18 cellular contexts compared by ENCODE assay signal in genomic region chr10:132479603-132480221, GRCh38. TPM values are rescaled to one million over a fixed set of nuclear protein-coding genes. Genes with fewer than 3 reads are reported as not detected.
DNase-seq lines count a peak whose midpoint lies in the region; ATAC-seq, FAIRE-seq and TF ChIP-seq lines count a peak whose summit lies in the region.
"Had no signal": no experiment of that assay in that cellular context is flagged by ENCODE, and none has a peak within 500 bp of the region (broad histone marks: within the 10 kb centered on the region; RNA-seq: fewer than 3 reads in every experiment).

No MANE protein-coding gene starts in this region.

- intact Hi-C loops in Right ventricle myocardium superior (cut with DNase I) (no loop called here), heart right ventricle (cut with DNase I) (no loop called here)

- no peak overlapping the region for H3K9ac ChIP-seq in H1 (replicated peaks in 1 of 4; ENCODE audit: extremely low read depth in 1 of 4, low read depth in 3 of 4, low read length in 3 of 4)

- H4K5ac ChIP-seq in H1 (ENCODE audit: insufficient read length, low read depth, low read length) = no peak overlapping the region

- H3K56ac ChIP-seq in H1 (replicated peaks; ENCODE audit: insufficient read length, low read depth, low read length) = no peak overlapping the region

- no peak for TF ChIP-seq EP300 in H1 (IDR thresholded peaks at IDR 0.05; ENCODE audit: borderline replicate concordance in 1 of 2, low read depth in 2 of 2, low read length in 2 of 2)

- H3K4me1 Mint-ChIP-seq in osteocyte (ENCODE audit: unreplicated experiment) = peaks cover 29% of the 10 kb centered on the region

- H2BK15ac ChIP-seq in H1 (ENCODE audit: low read length) = no peak overlapping the region

- TF ChIP-seq CTCF in heart right ventricle (IDR thresholded peaks at IDR 0.05) (no peak), H1 (IDR thresholded peaks at IDR 0.05; ENCODE audit: control extremely low read depth in 1 of 3, insufficient read depth in 1 of 3, low read depth in 1 of 3, low read length in 3 of 3) (no peak), osteocyte (IDR thresholded peaks at IDR 0.05) (no peak)

- CTCF ChIA-PET in H1 (lab: Charles Lee; ENCODE audit: partially characterized antibody) = interaction anchor here (0.6 to 1.7 kb wide), 7 partner anchors 9 to 801 kb away, joined by 3 to 11 read pairs (median 4); no protein-coding TSS in a partner anchor

- H3K23ac ChIP-seq in H1 (ENCODE audit: insufficient read length) = no peak overlapping the region

- no peak overlapping the region for H2BK5ac ChIP-seq in H1 (ENCODE audit: low read depth, low read length)

- H3K36me3 Mint-ChIP-seq in osteocyte (ENCODE audit: unreplicated experiment) = no peaks in the 10 kb centered on the region

- no peak overlapping the region for H4K8ac ChIP-seq in H1 (ENCODE audit: extremely low read depth, insufficient read depth, low read length)

- no peak overlapping the region for H3K18ac ChIP-seq in H1 (ENCODE audit: extremely low read depth, low read length)

- no peak overlapping the region for H3K4ac ChIP-seq in H1 (replicated peaks; ENCODE audit: insufficient read length, low read depth, low read length)

- no peaks in the 10 kb centered on the region for H3K23me2 ChIP-seq in H1 (ENCODE audit: low read depth, low read length)

- no peak for ATAC-seq in Right ventricle myocardium superior (ENCODE audit: poor library complexity)
- ATAC-seq in heart right ventricle = no peak
- no peak for ATAC-seq in GM18867 (IDR thresholded peaks at IDR 0.05; ENCODE audit: unreplicated experiment)
- ATAC-seq: A549, GM23338 had no signal

- 0 out of 2 replicates have a peak overlapping the region, but pooled peaks have one; percentile 27 for H2BK12ac ChIP-seq in H1 (ENCODE audit: low read depth, low read length)

- H4K20me1 ChIP-seq in H1 (replicated peaks in 1 of 2; ENCODE audit: control insufficient read depth in 1 of 2, insufficient read depth in 2 of 2, low read length in 2 of 2) = no peaks in the 10 kb centered on the region

- TF ChIP-seq POLR2A in H1 (IDR thresholded peaks at IDR 0.05; ENCODE audit: control extremely low read depth in 1 of 2, low read depth in 2 of 2, low read length in 2 of 2) = no peak

- no peak for FAIRE-seq in H1 (lab: Jason Lieb, UNC)
- FAIRE-seq: A549, G401.6 had no signal

- 0 out of 2 replicates have a peak overlapping the region, but pooled peaks have one; percentile 28 for H2AK5ac ChIP-seq in H1 (ENCODE audit: low read depth, low read length)

- no peak overlapping the region for H3K4me3 Mint-ChIP-seq in osteocyte (ENCODE audit: unreplicated experiment)
- H3K4me3 Mint-ChIP-seq: GM23338 had no signal

- H3K27me3 ChIP-seq in heart right ventricle = no peaks in the 10 kb centered on the region
- no peaks in the 10 kb centered on the region; a peak in 2 of 7 replicates for H3K27me3 ChIP-seq in H1 (replicated peaks in 1 of 4; ENCODE audit: control insufficient read depth in 3 of 4, extremely low read depth in 1 of 4, insufficient read depth in 3 of 4, low read length in 3 of 4)

- H2BK120ac ChIP-seq in H1 (replicated peaks; ENCODE audit: low read depth, low read length) = no peak overlapping the region

- peak; percentile 23 for DNase-seq in Right ventricle myocardium superior
- no peak for DNase-seq in heart right ventricle
- DNase-seq in H1 (ENCODE audit: low read depth in 1 of 2, low spot score in 2 of 2) = no peak
- DNase-seq in osteocyte (ENCODE audit: extremely low spot score, unreplicated experiment) = no peak
- DNase-seq in hypothalamus (lab: John Stamatoyannopoulos, UW) = no peak
- no peak for DNase-seq in RKO (ENCODE audit: low spot score)
- DNase-seq: DND-41, KBM-7, NCI-H1436 treated with DMSO at 0.1 percent for 48 hours, NCI-H2081, NCI-H510A, NCI-H774, PC-9 had no signal

- peaks cover 3% of the 10 kb centered on the region for H3K9me3 Mint-ChIP-seq in osteocyte (ENCODE audit: unreplicated experiment)
- H3K9me3 Mint-ChIP-seq: GM23338 had no signal

- H3K36me3 ChIP-seq in heart right ventricle (no peaks in the 10 kb centered on the region), H1 (ENCODE audit: control insufficient read depth in 2 of 4, insufficient read depth in 4 of 4, low read length in 3 of 4) (no peaks in the 10 kb centered on the region)

- POLR2A ChIA-PET in H1 (lab: Charles Lee; ENCODE audit: partially characterized antibody) = interaction anchor here (1.0 kb wide), 1 partner anchor 37 kb away, joined by 3 read pairs; no protein-coding TSS in a partner anchor

- 89 to 90% methylated on average over 14 of the region's 14 CpGs for WGBS in heart right ventricle, 2 donors
- WGBS in H1 (ENCODE audit: extremely low coverage in 1 of 2, insufficient coverage in 1 of 2, insufficient read length in 1 of 2, insufficient replicate concordance in 2 of 2, low coverage in 1 of 2, low lambda C conversion rate in 2 of 2, missing lambda C conversion rate in 1 of 2), 2 experiments = 95% methylated on average over 14 of the region's 14 CpGs; no CpG with 5 or more reads in 1 of the 2 experiments

- H3K9me3 ChIP-seq in heart right ventricle (no peaks in the 10 kb centered on the region), H1 (ENCODE audit: insufficient read depth in 2 of 2, low read depth in 1 of 2, low read length in 1 of 2) (no peaks in the 10 kb centered on the region)
- H3K9me3 ChIP-seq: A549 had no signal

- H3K4me3 ChIP-seq in heart right ventricle = no peak overlapping the region
- no peak overlapping the region for H3K4me3 ChIP-seq in H1 (ENCODE audit: extremely low read depth in 1 of 4, insufficient read depth in 2 of 4, low read depth in 3 of 4, low read length in 4 of 4)
- H3K4me3 ChIP-seq: A549, GM23338, PC-9 had no signal

- no peaks in the 10 kb centered on the region for H3K79me1 ChIP-seq in H1 (ENCODE audit: low read depth, low read length)

- H3K14ac ChIP-seq in H1 (ENCODE audit: insufficient read length) = no peak overlapping the region

- peaks cover 13% of the 10 kb centered on the region for H3K27me3 Mint-ChIP-seq in osteocyte (ENCODE audit: unreplicated experiment)

- no peaks in the 10 kb centered on the region for H3K79me2 ChIP-seq in H1 (ENCODE audit: control insufficient read depth in 1 of 2, insufficient read depth in 2 of 2, low read length in 2 of 2)

- H3K27ac ChIP-seq in heart right ventricle (no peak overlapping the region), H1 (ENCODE audit: low read depth, low read length) (no peak overlapping the region)
- H3K27ac ChIP-seq: A549, C4-2B, PC-9 had no signal

- H3K4me1 ChIP-seq in heart right ventricle = peaks cover 0 to 7% (median 0%) of the 10 kb centered on the region in 9 donors
- H3K4me1 ChIP-seq in H1 (replicated peaks in 1 of 4; ENCODE audit: control insufficient read depth in 3 of 4, insufficient read depth in 4 of 4, low read length in 3 of 4) = peaks cover 0 to 5% (median 2%) of the 10 kb centered on the region in 4 experiments; a peak in 2 of 7 replicates
- H3K4me1 ChIP-seq: A549 had no signal

- no peak overlapping the region for H3K4me2 ChIP-seq in H1 (ENCODE audit: insufficient read depth in 1 of 2, low read depth in 2 of 2, low read length in 2 of 2)
- H3K4me2 ChIP-seq: A549, GM23338, PC-9 had no signal

- peak overlapping the region; percentile 62 for H3K27ac Mint-ChIP-seq in osteocyte (ENCODE audit: unreplicated experiment)
- H3K27ac Mint-ChIP-seq: GM23338 had no signal

- no peak overlapping the region for H2BK20ac ChIP-seq in H1 (ENCODE audit: low read length)

- no peak for TF ChIP-seq RAD21 in H1 (IDR thresholded peaks at IDR 0.05 in 1 of 2, conservative IDR thresholded peaks at IDR 0.05 in 1 of 2; ENCODE audit: low read depth in 2 of 2, low read length in 2 of 2)

- no peak overlapping the region for H4K91ac ChIP-seq in H1 (replicated peaks; ENCODE audit: insufficient read length, low read length)

- no peak overlapping the region for H2AFZ ChIP-seq in H1 (ENCODE audit: low read length)
- H2AFZ ChIP-seq: GM23338, PC-9 had no signal

TF ChIP-seq in H1, 55 proteins besides CTCF, POLR2A, EP300 and RAD21:
- TF ChIP-seq CREB1 (IDR thresholded peaks at IDR 0.05) (no peak), SIRT6 (IDR thresholded peaks at IDR 0.05; ENCODE audit: low read length) (no peak), POU5F1 (IDR thresholded peaks at IDR 0.05; ENCODE audit: low read depth, low read length) (no peak), USF2 (IDR thresholded peaks at IDR 0.05; ENCODE audit: low read length) (no peak), FOSL1 (IDR thresholded peaks at IDR 0.05; ENCODE audit: insufficient read depth, low read depth, low read length) (no peak), SUZ12 (IDR thresholded peaks at IDR 0.05; ENCODE audit: low read length) (no peak), GABPA (IDR thresholded peaks at IDR 0.05; ENCODE audit: borderline replicate concordance, insufficient read depth, low read length) (no peak), SAP30 (IDR thresholded peaks at IDR 0.05; ENCODE audit: insufficient read depth, insufficient replicate concordance, low read length) (no peak), SP1 (IDR thresholded peaks at IDR 0.05; ENCODE audit: low read depth, low read length) (no peak), RBBP5 (IDR thresholded peaks at IDR 0.05; ENCODE audit: borderline replicate concordance, low read depth, low read length) (no peak)
TF ChIP-seq in H1: peak in this region for 0.

RNA-seq across cellular contexts. Expression of gene INPP5A, which starts 57.9 kb away (rescaled TPM):
- total RNA-seq in Right ventricle myocardium superior = 99.1 TPM
- 100 to 1,000 TPM in 8 of 10 donors, 10 to 100 TPM in 2; 92.6 to 122 (median 109) TPM for total RNA-seq in heart right ventricle
- 10 to 100 TPM; 30.4 to 45.1 TPM for polyA plus RNA-seq in heart right ventricle
- 25.5 and 27.5 TPM in 2 replicates for total RNA-seq in H1 (2021; fragmentation: NEBNext Ultra II Directional; extraction: Animal tissue kit (Norgen Biotek cat#: 25700))
- 16.8 and 19.7 TPM in 2 replicates for polyA plus RNA-seq in H1 (2011; rRNA removed)
- 15.9 TPM for polyA plus RNA-seq in H1 (2011; cell fraction: cytosol; rRNA removed)
- polyA plus RNA-seq in H1 (2011; cell fraction: nucleus; rRNA removed) = 12.0 TPM
- 16.0 to 19.8 TPM (median 18.0 TPM) in 4 replicates for polyA plus RNA-seq in H1 (2012, experiment 1 of 2)
- polyA plus RNA-seq in H1 (2012, experiment 2 of 2) = 19.3 TPM
- 15.4 TPM for polyA plus RNA-seq in H1 (2013, experiment 1 of 2)
- polyA plus RNA-seq in H1 (2013, experiment 2 of 2) = 14.7 TPM
- 21.6 and 22.1 TPM in 2 replicates for polyA minus RNA-seq in H1 (2011; rRNA and poly(A)+ RNA removed)
- polyA minus RNA-seq in H1 (2011; cell fraction: cytosol; rRNA and poly(A)+ RNA removed) = 12.3 TPM
- 12.1 TPM for polyA minus RNA-seq in H1 (2011; cell fraction: nucleus; rRNA and poly(A)+ RNA removed)
- total RNA-seq in osteocyte = 35.0 and 36.4 TPM in 2 replicates
